ENCODE assay signal across 13 cellular contexts in genomic region chr5:100165309-100165708, GRCh38.
DNase-seq lines count a peak whose midpoint lies in the region; ATAC-seq and TF ChIP-seq lines count a peak whose summit lies in the region.
"Had no signal": no experiment of that assay in that cellular context is flagged by ENCODE, and none has a peak within 500 bp of the region (broad histone marks: within the 10 kb centered on the region; RNA-seq: fewer than 3 reads in every experiment).

No MANE protein-coding gene starts in this region.

- H3K27ac Mint-ChIP-seq in stimulated activated naive CD8-positive, alpha-beta T cell treated with anti-CD3 and anti-CD28 coated beads, Interleukin-15, amount 100 ng/mL, for 72 hours: peak overlapping the region in 1 of 2 donors; percentile 53
- H3K27ac Mint-ChIP-seq: IgD-negative memory B cell had no signal

- H3K4me3 Mint-ChIP-seq in stimulated activated naive CD8-positive, alpha-beta T cell treated with anti-CD3 and anti-CD28 coated beads, Interleukin-15, amount 100 ng/mL, for 72 hours: no peak overlapping the region
- H3K4me3 Mint-ChIP-seq: IgD-negative memory B cell had no signal

- no peak for DNase-seq in stimulated activated naive CD8-positive, alpha-beta T cell treated with anti-CD3 and anti-CD28 coated beads, Interleukin-15, amount 100 ng/mL, for 72 hours
- no peak for DNase-seq in stimulated activated naive CD8-positive, alpha-beta T cell treated with anti-CD3 and anti-CD28 coated beads, Interleukin-15, Interleukin-2, amounts not matched to agents 100 U/mL and 50 U/mL, for 24 hours
- DNase-seq in HCEC 1CT (no peak), DMS53 treated with DMSO at 0.1 percent for 48 hours (lab: John Stamatoyannopoulos, UW; ENCODE audit: unreplicated experiment) (no peak), psoas muscle (no peak), NCI-H526 (lab: John Stamatoyannopoulos, UW) (no peak)
- DNase-seq: esophagus squamous epithelium, right cardiac atrium had no signal

- intact Hi-C loops in psoas muscle (cut with DNase I): no loop called here

- WGBS in psoas muscle, 3 donors: 82 to 86% (median 84%) methylated on average over 1 of the region's 1 CpG

- peak; percentile 75 for ATAC-seq in stimulated activated naive CD8-positive, alpha-beta T cell treated with anti-CD3 and anti-CD28 coated beads, Interleukin-15, amount 100 ng/mL, for 72 hours
- no peak for ATAC-seq in stimulated activated naive CD8-positive, alpha-beta T cell treated with anti-CD3 and anti-CD28 coated beads, Interleukin-15, Interleukin-2, amounts not matched to agents 100 U/mL and 50 U/mL, for 24 hours
- ATAC-seq in HG02588 (IDR thresholded peaks at IDR 0.05; ENCODE audit: unreplicated experiment) (peak; percentile 100), HG03196 (IDR thresholded peaks at IDR 0.05; ENCODE audit: unreplicated experiment) (peak; percentile 100), psoas muscle (no peak)
- ATAC-seq: right cardiac atrium had no signal

- no peaks in the 10 kb centered on the region for H3K4me1 ChIP-seq in psoas muscle
- H3K4me1 ChIP-seq: esophagus squamous epithelium, tibial nerve had no signal

- no peaks in the 10 kb centered on the region for H3K27me3 ChIP-seq in psoas muscle (ENCODE audit: insufficient read depth in 3 of 3, low read length in 2 of 3)
- H3K27me3 ChIP-seq: esophagus squamous epithelium, tibial nerve had no signal

- peaks cover 7 to 11% of the 10 kb centered on the region in 2 donors for H3K9me3 Mint-ChIP-seq in stimulated activated naive CD8-positive, alpha-beta T cell treated with anti-CD3 and anti-CD28 coated beads, Interleukin-15, amount 100 ng/mL, for 72 hours

- no peaks in the 10 kb centered on the region for H3K36me3 ChIP-seq in psoas muscle (ENCODE audit: insufficient read depth in 1 of 2, low read depth in 1 of 2)
- H3K36me3 ChIP-seq: esophagus squamous epithelium, tibial nerve had no signal

- no peak for TF ChIP-seq CTCF in psoas muscle (IDR thresholded peaks at IDR 0.05)

- H3K4me1 Mint-ChIP-seq in stimulated activated naive CD8-positive, alpha-beta T cell treated with anti-CD3 and anti-CD28 coated beads, Interleukin-15, amount 100 ng/mL, for 72 hours: no peaks in the 10 kb centered on the region
- H3K4me1 Mint-ChIP-seq: IgD-negative memory B cell had no signal

- no peak overlapping the region for H3K27ac ChIP-seq in psoas muscle
- H3K27ac ChIP-seq: 22Rv1, esophagus squamous epithelium, tibial nerve had no signal

- no peak overlapping the region for H3K4me3 ChIP-seq in psoas muscle
- H3K4me3 ChIP-seq: esophagus squamous epithelium, tibial nerve had no signal

- no peaks in the 10 kb centered on the region for H3K27me3 Mint-ChIP-seq in stimulated activated naive CD8-positive, alpha-beta T cell treated with anti-CD3 and anti-CD28 coated beads, Interleukin-15, amount 100 ng/mL, for 72 hours
- H3K27me3 Mint-ChIP-seq: IgD-negative memory B cell had no signal

- H3K9me3 ChIP-seq in psoas muscle: no peaks in the 10 kb centered on the region
- H3K9me3 ChIP-seq: esophagus squamous epithelium had no signal

Comparison
In these comparisons a context has a peak if more than half of its experiments do, and no peak if none do; other contexts are left out.
1. ATAC-seq: peak in stimulated activated naive CD8-positive, alpha-beta T cell treated with anti-CD3 and anti-CD28 coated beads, Interleukin-15, amount 100 ng/mL, for 72 hours (single experiment), HG02588 (single experiment) and HG03196 (single experiment); none in stimulated activated naive CD8-positive, alpha-beta T cell treated with anti-CD3 and anti-CD28 coated beads, Interleukin-15, Interleukin-2, amounts not matched to agents 100 U/mL and 50 U/mL, for 24 hours (single experiment) and psoas muscle (0 of 4).